ENCODE assay signal across 19 cellular contexts in genomic region chr7:22833113-22833512, GRCh38.
"Had no signal": no experiment of that assay in that cellular context is flagged by ENCODE, and none has a peak within 500 bp of the region (broad histone marks: within the 10 kb centered on the region; RNA-seq: fewer than 3 reads in every experiment).

No MANE protein-coding gene starts in this region.

- ATAC-seq: activated CD4-positive, alpha-beta T cell treated with anti-CD3 and anti-CD28 coated beads for 36 hours; activated CD8-positive, alpha-beta memory T cell treated with anti-CD3 and anti-CD28 coated beads, Interleukin-2, amount 10 ng/mL, durations not matched to agents 7 days and 5 days; activated CD8-positive, alpha-beta T cell treated with anti-CD3 and anti-CD28 coated beads, Interleukin-2, amount 10 ng/mL, durations not matched to agents 7 days and 5 days; activated naive CD8-positive, alpha-beta T cell treated with anti-CD3 and anti-CD28 coated beads, Interleukin-2, amount 50 U/mL, for 24 hours; gastroesophageal sphincter; left ventricle myocardium superior; naive thymus-derived CD4-positive, alpha-beta T cell; right lobe of liver had no signal

- H3K27me3 ChIP-seq: gastroesophageal sphincter, hepatocyte, right lobe of liver, transverse colon had no signal

- H3K9me3 ChIP-seq: gastroesophageal sphincter, right lobe of liver, transverse colon had no signal

- H2AFZ ChIP-seq: hepatocyte had no signal

- H3K36me3 ChIP-seq: gastroesophageal sphincter, right lobe of liver, transverse colon had no signal

- DNase-seq: activated CD4-positive, alpha-beta T cell treated with anti-CD3 and anti-CD28 coated beads for 36 hours; activated CD4-positive, CD25-positive, alpha-beta regulatory T cell; activated CD8-positive, alpha-beta memory T cell treated with anti-CD3 and anti-CD28 coated beads, Interleukin-2, amount 10 ng/mL, durations not matched to agents 7 days and 5 days; activated CD8-positive, alpha-beta T cell treated with anti-CD3 and anti-CD28 coated beads, Interleukin-2, amount 10 ng/mL, durations not matched to agents 7 days and 5 days; activated naive CD8-positive, alpha-beta T cell treated with anti-CD3 and anti-CD28 coated beads, Interleukin-2, amount 50 U/mL, for 24 hours; activated T-cell treated with anti-CD3 and anti-CD28 coated beads, Interleukin-2, amount 50 U/mL, for 48 hours; amygdala; effector CD8-positive, alpha-beta T cell; left ventricle myocardium superior; mammary epithelial cell; naive thymus-derived CD4-positive, alpha-beta T cell; right lobe of liver; stimulated activated CD4-positive, alpha-beta T cell treated with anti-CD3 and anti-CD28 coated beads, Interleukin-2, amount 100 ng/mL, for 48 hours; stimulated activated naive CD4-positive, alpha-beta T cell treated with Interleukin-2 at 50 U/mL for 16 hours; T-helper 1 cell; transverse colon had no signal

- H3K27ac ChIP-seq: hepatocyte, transverse colon had no signal

- H3K4me1 ChIP-seq: right lobe of liver, transverse colon had no signal

- H3K4me2 ChIP-seq: hepatocyte had no signal

- H3K79me2 ChIP-seq: hepatocyte had no signal

- H3K4me3 ChIP-seq: gastroesophageal sphincter, hepatocyte, right lobe of liver, transverse colon had no signal

- FAIRE-seq: colon had no signal
